Comparison of ENCODE assay signal across 2 cellular contexts in the genomic region with DNA sequence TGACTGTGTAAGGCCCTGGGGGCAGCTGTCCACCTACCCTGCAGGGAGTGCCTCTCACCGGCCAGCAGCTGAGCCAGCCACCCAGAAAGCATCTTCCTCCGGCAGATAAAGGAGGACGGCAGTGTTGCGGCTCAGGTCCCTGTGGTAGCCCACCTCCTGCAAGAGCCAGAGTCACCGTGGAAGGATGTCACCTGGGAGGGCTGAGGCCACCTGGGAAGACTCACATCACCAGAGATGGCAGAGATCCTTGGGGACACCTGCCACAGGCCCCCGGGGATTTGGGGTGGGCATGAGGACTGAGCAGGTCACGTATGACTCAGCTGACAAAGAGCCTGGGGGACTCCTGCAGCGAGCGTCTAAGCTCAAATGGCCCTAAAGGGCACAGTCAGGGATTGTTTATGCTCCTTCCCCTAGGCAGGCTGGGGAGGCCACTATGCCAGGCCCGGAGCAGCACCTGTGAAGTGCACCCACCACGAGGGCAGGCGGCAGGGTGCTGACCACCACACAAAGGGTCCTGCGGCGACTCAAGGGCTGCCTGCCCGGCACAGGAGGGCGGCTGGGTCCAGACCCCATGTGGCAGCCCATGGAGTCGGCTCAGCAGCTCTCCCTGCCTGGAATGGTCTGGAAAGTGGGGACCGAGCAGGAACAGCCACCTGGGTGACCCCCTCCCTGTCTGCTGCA.
TF ChIP-seq lines count a peak whose summit lies in the region.

No MANE protein-coding gene starts in this region.

TF ChIP-seq in HepG2, 621 proteins besides CTCF, POLR2A, EP300 and RAD21:
- TF ChIP-seq CBX1 (IDR thresholded peaks at IDR 0.05; ENCODE audit: low read depth) (no peak), ZXDC (CRISPR knock-in tag; IDR thresholded peaks at IDR 0.05) (no peak), ZNF124 (CRISPR knock-in tag; IDR thresholded peaks at IDR 0.05) (no peak), LBX2 (CRISPR knock-in tag; IDR thresholded peaks at IDR 0.05; ENCODE audit: borderline replicate concordance) (no peak), RFX1 (IDR thresholded peaks at IDR 0.05) (no peak), SIN3A (IDR thresholded peaks at IDR 0.05; ENCODE audit: borderline replicate concordance, low read depth, low read length) (no peak), NFYB (CRISPR knock-in tag; IDR thresholded peaks at IDR 0.05) (no peak), ZNF572 (CRISPR knock-in tag; IDR thresholded peaks at IDR 0.05) (no peak), MNT (IDR thresholded peaks at IDR 0.05) (no peak), ZMYM3 (CRISPR knock-in tag; IDR thresholded peaks at IDR 0.05) (no peak)
- TF ChIP-seq, protein P1, sequence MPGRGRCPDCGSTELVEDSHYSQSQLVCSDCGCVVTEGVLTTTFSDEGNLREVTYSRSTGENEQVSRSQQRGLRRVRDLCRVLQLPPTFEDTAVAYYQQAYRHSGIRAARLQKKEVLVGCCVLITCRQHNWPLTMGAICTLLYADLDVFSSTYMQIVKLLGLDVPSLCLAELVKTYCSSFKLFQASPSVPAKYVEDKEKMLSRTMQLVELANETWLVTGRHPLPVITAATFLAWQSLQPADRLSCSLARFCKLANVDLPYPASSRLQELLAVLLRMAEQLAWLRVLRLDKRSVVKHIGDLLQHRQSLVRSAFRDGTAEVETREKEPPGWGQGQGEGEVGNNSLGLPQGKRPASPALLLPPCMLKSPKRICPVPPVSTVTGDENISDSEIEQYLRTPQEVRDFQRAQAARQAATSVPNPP (CRISPR knock-in tag; IDR thresholded peaks at IDR 0.05): no peak
- TF ChIP-seq, protein P2, sequence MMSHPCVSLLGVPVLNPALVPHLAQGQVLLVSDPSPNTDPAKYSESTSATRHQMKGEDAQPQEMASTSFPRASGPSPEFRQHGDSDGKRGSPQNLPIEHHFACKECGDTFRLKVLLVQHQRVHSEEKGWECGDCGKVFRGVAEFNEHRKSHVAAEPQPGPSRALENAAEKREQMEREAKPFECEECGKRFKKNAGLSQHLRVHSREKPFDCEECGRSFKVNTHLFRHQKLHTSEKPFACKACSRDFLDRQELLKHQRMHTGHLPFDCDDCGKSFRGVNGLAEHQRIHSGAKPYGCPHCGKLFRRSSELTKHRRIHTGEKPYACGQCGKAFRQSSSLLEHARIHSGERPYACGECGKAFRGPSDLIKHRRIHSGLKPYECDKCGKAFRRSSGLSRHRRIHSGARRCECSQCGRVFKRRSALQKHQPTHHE (CRISPR knock-in tag; IDR thresholded peaks at IDR 0.05; ENCODE audit: borderline replicate concordance): no peak
TF ChIP-seq in HepG2: peak in this region for 0.

TF ChIP-seq in HEK293T, 16 proteins besides CTCF, POLR2A, EP300 and RAD21:
- TF ChIP-seq PKNOX1 (IDR thresholded peaks at IDR 0.05) (no peak), FOXA1 (IDR thresholded peaks at IDR 0.05) (no peak), NFRKB (IDR thresholded peaks at IDR 0.05) (no peak), BHLHE40 (IDR thresholded peaks at IDR 0.05; ENCODE audit: borderline replicate concordance) (no peak)
